Comparison of ENCODE assay signal across 19 cellular contexts in the genomic region with DNA sequence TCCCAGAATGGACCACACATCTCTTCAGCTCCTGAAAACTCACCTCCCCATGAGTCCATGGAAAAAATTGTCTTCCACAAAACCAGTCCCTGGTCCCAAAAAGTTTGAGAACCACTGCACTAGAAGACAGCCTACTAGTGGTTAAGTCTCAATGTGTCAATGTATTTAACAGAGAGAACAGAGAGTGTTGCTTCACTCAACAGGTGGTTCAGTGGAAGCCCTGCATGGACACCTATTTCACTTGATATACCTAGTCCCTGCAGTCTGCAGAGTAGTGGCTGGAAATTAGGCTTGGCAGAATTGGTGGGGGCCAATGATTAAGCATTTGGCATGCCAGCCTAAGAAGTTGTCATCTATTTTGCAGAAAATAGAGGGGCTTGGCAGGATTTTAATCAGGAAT. TPM values are rescaled to one million over a fixed set of nuclear protein-coding genes. Genes with fewer than 3 reads are reported as not detected.
A peak's percentile ranks its signal among the peaks of the same experiment; 100 is the strongest.
DNase-seq lines count a peak whose midpoint lies in the region; ATAC-seq and TF ChIP-seq lines count a peak whose summit lies in the region.
"Had no signal": no experiment of that assay in that cellular context is flagged by ENCODE, and none has a peak within 500 bp of the region (broad histone marks: within the 10 kb centered on the region; RNA-seq: fewer than 3 reads in every experiment).

No MANE protein-coding gene starts in this region.

- intact Hi-C loops in tibial artery (cut with DNase I; ENCODE audit: low total_unique reads): no loop called here
- intact Hi-C loops in uterus (cut with DNase I; ENCODE audit: low total_unique reads): no loop called here
- intact Hi-C loops in posterior vena cava (cut with DNase I): no loop called here

- no peak overlapping the region for H3K27ac ChIP-seq in CD4-positive, CD25-positive, alpha-beta regulatory T cell (ENCODE audit: insufficient read depth, low read length, poor library complexity, severe bottlenecking)
- peak overlapping the region; percentile 65 for H3K27ac ChIP-seq in HL-60 (replicated peaks)
- H3K27ac ChIP-seq in tibial artery: no peak overlapping the region
- no peak overlapping the region for H3K27ac ChIP-seq in uterus
- H3K27ac ChIP-seq: Peyer's patch had no signal

- no peak overlapping the region for H3K4me3 ChIP-seq in CD4-positive, CD25-positive, alpha-beta regulatory T cell (ENCODE audit: low read depth, low read length)
- H3K4me3 ChIP-seq in HL-60 (replicated peaks; ENCODE audit: insufficient read depth, low read length): no peak overlapping the region
- H3K4me3 ChIP-seq in tibial artery: no peak overlapping the region
- H3K4me3 ChIP-seq in uterus: no peak overlapping the region
- H3K4me3 ChIP-seq: Peyer's patch had no signal

- H3K4me1 Mint-ChIP-seq in activated T-cell treated with anti-CD3 and anti-CD28 coated beads, Interleukin-2, amount 50 U/mL, for 24 hours (ENCODE audit: low read depth): peaks cover 94% of the 10 kb centered on the region
- H3K4me1 Mint-ChIP-seq in CD4-positive, CD25-positive, alpha-beta regulatory T cell: peaks cover 33 to 90% (median 60%) of the 10 kb centered on the region in 4 donors
- peaks cover 43 to 47% of the 10 kb centered on the region in 2 donors for H3K4me1 Mint-ChIP-seq in effector memory CD8-positive, alpha-beta T cell (ENCODE audit: low read depth in 2 of 2)

- no peaks in the 10 kb centered on the region for H3K27me3 ChIP-seq in CD4-positive, CD25-positive, alpha-beta regulatory T cell (ENCODE audit: control insufficient read depth, insufficient read depth, low read length)
- H3K27me3 ChIP-seq in HL-60 (ENCODE audit: insufficient read depth, poor library complexity, severe bottlenecking) (no peaks in the 10 kb centered on the region), tibial artery (no peaks in the 10 kb centered on the region), uterus (no peaks in the 10 kb centered on the region)
- H3K27me3 ChIP-seq: Peyer's patch had no signal

- peaks cover 80% of the 10 kb centered on the region for H3K36me3 Mint-ChIP-seq in activated T-cell treated with anti-CD3 and anti-CD28 coated beads, Interleukin-2, amount 50 U/mL, for 24 hours (ENCODE audit: low read depth)
- H3K36me3 Mint-ChIP-seq in CD4-positive, CD25-positive, alpha-beta regulatory T cell: peaks cover 72% of the 10 kb centered on the region
- peaks cover 50% of the 10 kb centered on the region for H3K36me3 Mint-ChIP-seq in effector memory CD8-positive, alpha-beta T cell (ENCODE audit: insufficient read depth)

- TF ChIP-seq CTCF in HL-60 (IDR thresholded peaks at IDR 0.05; ENCODE audit: insufficient read depth, low read length) (no peak), tibial artery (IDR thresholded peaks at IDR 0.05) (no peak), uterus (IDR thresholded peaks at IDR 0.05) (no peak)

- peak overlapping the region; percentile 58 for H3K27ac Mint-ChIP-seq in activated T-cell treated with anti-CD3 and anti-CD28 coated beads, Interleukin-2, amount 50 U/mL, for 24 hours
- H3K27ac Mint-ChIP-seq in CD4-positive, CD25-positive, alpha-beta regulatory T cell: peak overlapping the region in 2 of 3 donors; percentile 38 to 68
- no peak overlapping the region for H3K27ac Mint-ChIP-seq in effector memory CD8-positive, alpha-beta T cell

- no peak for TF ChIP-seq POLR2A in uterus (IDR thresholded peaks at IDR 0.05)

- no peaks in the 10 kb centered on the region for H3K9me3 ChIP-seq in CD4-positive, CD25-positive, alpha-beta regulatory T cell (ENCODE audit: control insufficient read depth in 2 of 2, low read length in 2 of 2)
- H3K9me3 ChIP-seq in tibial artery (no peaks in the 10 kb centered on the region), uterus (no peaks in the 10 kb centered on the region)
- H3K9me3 ChIP-seq: Peyer's patch had no signal

- ATAC-seq in CD4-positive, CD25-positive, alpha-beta regulatory T cell (ENCODE audit: low read depth in 2 of 2): no peak
- peak; percentile 18 for ATAC-seq in effector memory CD8-positive, alpha-beta T cell (replicated peaks)
- ATAC-seq: Right ventricle myocardium inferior had no signal

- H3K9me3 Mint-ChIP-seq in activated T-cell treated with anti-CD3 and anti-CD28 coated beads, Interleukin-2, amount 50 U/mL, for 24 hours: peaks cover 18% of the 10 kb centered on the region
- peaks cover 0 to 4% (median 0%) of the 10 kb centered on the region in 7 donors for H3K9me3 Mint-ChIP-seq in CD4-positive, CD25-positive, alpha-beta regulatory T cell
- H3K9me3 Mint-ChIP-seq in effector memory CD8-positive, alpha-beta T cell: peaks cover 0 to 3% of the 10 kb centered on the region in 2 donors
- H3K9me3 Mint-ChIP-seq: H9 had no signal

- H3K27me3 Mint-ChIP-seq in activated T-cell treated with anti-CD3 and anti-CD28 coated beads, Interleukin-2, amount 50 U/mL, for 24 hours: no peaks in the 10 kb centered on the region
- H3K27me3 Mint-ChIP-seq in CD4-positive, CD25-positive, alpha-beta regulatory T cell: no peaks in the 10 kb centered on the region
- no peaks in the 10 kb centered on the region for H3K27me3 Mint-ChIP-seq in effector memory CD8-positive, alpha-beta T cell

- peaks cover 14% of the 10 kb centered on the region for H3K4me1 ChIP-seq in CD4-positive, CD25-positive, alpha-beta regulatory T cell (ENCODE audit: control insufficient read depth, insufficient read depth, low read length, poor library complexity, severe bottlenecking)
- H3K4me1 ChIP-seq in tibial artery: no peaks in the 10 kb centered on the region
- H3K4me1 ChIP-seq in uterus: no peaks in the 10 kb centered on the region
- H3K4me1 ChIP-seq: Peyer's patch had no signal

- no peak overlapping the region for H3K4me3 Mint-ChIP-seq in activated T-cell treated with anti-CD3 and anti-CD28 coated beads, Interleukin-2, amount 50 U/mL, for 24 hours
- peak overlapping the region in 1 of 4 donors; percentile 23 for H3K4me3 Mint-ChIP-seq in CD4-positive, CD25-positive, alpha-beta regulatory T cell
- no peak overlapping the region for H3K4me3 Mint-ChIP-seq in effector memory CD8-positive, alpha-beta T cell
- H3K4me3 Mint-ChIP-seq: H9 had no signal

- H3K36me3 ChIP-seq in CD4-positive, CD25-positive, alpha-beta regulatory T cell (ENCODE audit: control insufficient read depth, insufficient read depth, low read length): peaks cover 53% of the 10 kb centered on the region
- H3K36me3 ChIP-seq in tibial artery: no peaks in the 10 kb centered on the region
- no peaks in the 10 kb centered on the region for H3K36me3 ChIP-seq in uterus
- H3K36me3 ChIP-seq: Peyer's patch had no signal

- DNase-seq in activated T-cell treated with anti-CD3 and anti-CD28 coated beads, Interleukin-2, amount 50 U/mL, for 24 hours: no peak
- no peak for DNase-seq in activated T-cell treated with anti-CD3 and anti-CD28 coated beads for 4 hours
- DNase-seq in CD4-positive, CD25-positive, alpha-beta regulatory T cell: no peak
- no peak for DNase-seq in HL-60 (ENCODE audit: low read depth in 1 of 2, low spot score in 1 of 2)
- no peak for DNase-seq in effector memory CD8-positive, alpha-beta T cell
- no peak for DNase-seq in tibial artery
- no peak for DNase-seq in uterus
- DNase-seq in posterior vena cava (ENCODE audit: low spot score): no peak
- DNase-seq: C1 segment of cervical spinal cord, H9, IMR-90, MM.1S, NCI-H1092 treated with DMSO at 0.1 percent for 48 hours, NCI-H2081 treated with DMSO at 0.1 percent for 48 hours, NCI-H510A treated with DMSO at 0.1 percent for 48 hours, NCI-H82, Peyer's patch had no signal

RNA-seq across cellular contexts. Expression of a gene that starts 23.0 kb away (rescaled TPM):
- 394 TPM for total RNA-seq in CD4-positive, CD25-positive, alpha-beta regulatory T cell
- polyA plus RNA-seq in CD4-positive, CD25-positive, alpha-beta regulatory T cell: 100 to 1,000 TPM; 110 to 311 (median 212) TPM
- total RNA-seq in uterus (1 to 10 TPM; 1.3 to 5.4 (median 3.8) TPM), posterior vena cava (1 to 10 TPM; 4.2 to 5.3 TPM)
- total RNA-seq: G401, H9 had no signal

RNA-seq across cellular contexts. Expression of a gene that starts 58.8 kb away (rescaled TPM):
- not detected for total RNA-seq in CD4-positive, CD25-positive, alpha-beta regulatory T cell
- polyA plus RNA-seq in CD4-positive, CD25-positive, alpha-beta regulatory T cell: not detected
- 1 to 10 TPM in 2 of 4 donors, not detected in 2; 1.5 to 7.7 TPM for total RNA-seq in uterus
- not detected for total RNA-seq in posterior vena cava
- total RNA-seq: G401, H9, IMR-90, Peyer's patch, Right ventricle myocardium inferior had no signal

Comparison
In these comparisons a context has a peak if more than half of its experiments do, and no peak if none do; other contexts are left out.
1. H3K27ac Mint-ChIP-seq: peak in activated T-cell treated with anti-CD3 and anti-CD28 coated beads, Interleukin-2, amount 50 U/mL, for 24 hours (single experiment) and CD4-positive, CD25-positive, alpha-beta regulatory T cell (2 of 3); none in effector memory CD8-positive, alpha-beta T cell (0 of 2).
2. RNA of a gene that starts 23.0 kb away (total RNA-seq): 394 TPM in CD4-positive, CD25-positive, alpha-beta regulatory T cell (single experiment); 4.2 to 5.3 TPM in posterior vena cava and 1.3 to 5.4 TPM in uterus; every median in the first group is over 10 times any median in the second.